Comparison of ENCODE assay signal across 15 cellular contexts in genomic region chr9:22969350-22969979, GRCh38.
DNase-seq lines count a peak whose midpoint lies in the region; ATAC-seq and TF ChIP-seq lines count a peak whose summit lies in the region.
"Had no signal": no experiment of that assay in that cellular context is flagged by ENCODE, and none has a peak within 500 bp of the region (broad histone marks: within the 10 kb centered on the region; RNA-seq: fewer than 3 reads in every experiment).

No MANE protein-coding gene starts in this region.

- peak; percentile 65 for ATAC-seq in WTC11
- ATAC-seq in foreskin keratinocyte: no peak
- no peak for ATAC-seq in GM18511 (IDR thresholded peaks at IDR 0.05; ENCODE audit: unreplicated experiment)
- no peak for ATAC-seq in left colon
- ATAC-seq: HepG2 had no signal

- TF ChIP-seq CTCF in WTC11 (IDR thresholded peaks at IDR 0.05) (no peak), foreskin keratinocyte (conservative IDR thresholded peaks at IDR 0.05) (no peak)

- no peaks in the 10 kb centered on the region for H3K9me3 Mint-ChIP-seq in WTC11

- H3K27me3 Mint-ChIP-seq in WTC11 (ENCODE audit: low read depth): no peaks in the 10 kb centered on the region
- H3K27me3 Mint-ChIP-seq: B cell; CD8-positive, alpha-beta memory T cell; IgD-negative memory B cell had no signal

- no peak overlapping the region for H3K9ac ChIP-seq in iPS-18a (ENCODE audit: low read length)
- H3K9ac ChIP-seq: BLaER1 treated with 17β-estradiol and CSF1 and Interleukin-3, amounts not matched to agents 10 nM and 100 nM had no signal

- H3K36me3 Mint-ChIP-seq in WTC11: no peaks in the 10 kb centered on the region
- H3K36me3 Mint-ChIP-seq: CD8-positive, alpha-beta memory T cell; IgD-negative memory B cell had no signal

- H3K36me3 ChIP-seq in HAP-1 (replicated peaks) (no peaks in the 10 kb centered on the region), iPS-18a (ENCODE audit: control insufficient read depth, low read depth, low read length) (no peaks in the 10 kb centered on the region)
- H3K36me3 ChIP-seq: BLaER1 treated with 17β-estradiol and CSF1 and Interleukin-3, amounts not matched to agents 10 nM and 100 nM had no signal

- H3K4me1 ChIP-seq in HAP-1 (peaks cover 21% of the 10 kb centered on the region), iPS-18a (ENCODE audit: control insufficient read depth, low read depth, low read length) (peaks cover 23% of the 10 kb centered on the region), foreskin keratinocyte (no peaks in the 10 kb centered on the region)

- peaks cover 27% of the 10 kb centered on the region for H3K4me1 Mint-ChIP-seq in WTC11
- H3K4me1 Mint-ChIP-seq: B cell; CD8-positive, alpha-beta memory T cell; IgD-negative memory B cell had no signal

- DNase-seq in HAP-1 (ENCODE audit: low spot score in 2 of 2): peak; percentile 14 to 91
- no peak for DNase-seq in WTC11 (ENCODE audit: low spot score)
- DNase-seq in foreskin keratinocyte: no peak
- DNase-seq in left colon: no peak
- DNase-seq: CD8-positive, alpha-beta memory T cell; COR-L47; GOT3; HCEC 1CT; KBM-7 had no signal

- H3K27ac Mint-ChIP-seq in WTC11: peak overlapping the region; percentile 85
- H3K27ac Mint-ChIP-seq: B cell; CD8-positive, alpha-beta memory T cell; IgD-negative memory B cell had no signal

- in situ Hi-C loops in HAP-1 (cut with MboI; ENCODE audit: low sequenced_read_pairs): no loop called here

- H3K27me3 ChIP-seq in HAP-1 (ENCODE audit: low read depth) (no peaks in the 10 kb centered on the region), iPS-18a (ENCODE audit: control insufficient read depth, insufficient read depth, low read length) (no peaks in the 10 kb centered on the region), foreskin keratinocyte (no peaks in the 10 kb centered on the region)
- H3K27me3 ChIP-seq: BLaER1 treated with 17β-estradiol and CSF1 and Interleukin-3, amounts not matched to agents 10 nM and 100 nM had no signal

- H3K9me3 ChIP-seq in HAP-1 (no peaks in the 10 kb centered on the region), iPS-18a (ENCODE audit: control insufficient read depth, low read depth, low read length) (no peaks in the 10 kb centered on the region)
- H3K9me3 ChIP-seq: BLaER1 treated with 17β-estradiol and CSF1 and Interleukin-3, amounts not matched to agents 10 nM and 100 nM had no signal

- no peak overlapping the region for H3K4me3 ChIP-seq in HAP-1
- H3K4me3 ChIP-seq in iPS-18a (ENCODE audit: low read length): peak overlapping the region; percentile 15
- H3K4me3 ChIP-seq: BLaER1 treated with 17β-estradiol and CSF1 and Interleukin-3, amounts not matched to agents 10 nM and 100 nM had no signal

- H3K4me3 Mint-ChIP-seq in WTC11: 0 out of 2 replicates have a peak overlapping the region, but pooled peaks have one; percentile 10
- H3K4me3 Mint-ChIP-seq: B cell; CD8-positive, alpha-beta memory T cell; IgD-negative memory B cell had no signal

- intact Hi-C loops in left colon (cut with DNase I, micrococcal nuclease): no loop called here

- POLR2A ChIA-PET in WTC11 (lab: Charles Lee): interaction anchor here (1.0 kb wide), 1 partner anchor 13 kb away, joined by 3 read pairs; no protein-coding TSS in a partner anchor

- CTCF ChIA-PET in WTC11 (lab: Charles Lee): no interaction called here

- H3K27ac ChIP-seq in iPS-18a (ENCODE audit: low read length) (no peak overlapping the region), foreskin keratinocyte (no peak overlapping the region)
- H3K27ac ChIP-seq: BLaER1 treated with 17β-estradiol and CSF1 and Interleukin-3, amounts not matched to agents 10 nM and 100 nM had no signal

TF ChIP-seq in WTC11, 78 proteins besides CTCF, POLR2A, EP300 and RAD21 (continues in another document):
- TF ChIP-seq MLX (CRISPR knock-in tag; IDR thresholded peaks at IDR 0.05) (no peak), STAT6 (CRISPR knock-in tag; conservative IDR thresholded peaks at IDR 0.05; ENCODE audit: low read depth) (no peak), ZNF396 (CRISPR knock-in tag; IDR thresholded peaks at IDR 0.05; ENCODE audit: borderline replicate concordance) (no peak), NR3C1 (CRISPR knock-in tag; conservative IDR thresholded peaks at IDR 0.05; ENCODE audit: low read depth) (no peak), ATF2 (CRISPR knock-in tag; IDR thresholded peaks at IDR 0.05; ENCODE audit: borderline replicate concordance, low read depth) (no peak), ARID4B (CRISPR knock-in tag; IDR thresholded peaks at IDR 0.05; ENCODE audit: borderline replicate concordance) (no peak), CREM (CRISPR knock-in tag; IDR thresholded peaks at IDR 0.05) (no peak), USF2 (CRISPR knock-in tag; IDR thresholded peaks at IDR 0.05) (no peak), HMGA2 (CRISPR knock-in tag; IDR thresholded peaks at IDR 0.05) (no peak)

Comparison
In these comparisons a context has a peak if more than half of its experiments do, and no peak if none do; other contexts are left out.
1. DNase-seq: peak in HAP-1 (2 of 2); none in WTC11 (single experiment), foreskin keratinocyte (0 of 2) and left colon (0 of 2).